In genomic region chr14:76940057-76940456, GRCh38 we compare ENCODE assay signal across 32 cellular contexts.
DNase-seq lines count a peak whose midpoint lies in the region; ATAC-seq and TF ChIP-seq lines count a peak whose summit lies in the region.
"Had no signal": no experiment of that assay in that cellular context is flagged by ENCODE, and none has a peak within 500 bp of the region (broad histone marks: within the 10 kb centered on the region; RNA-seq: fewer than 3 reads in every experiment).

No MANE protein-coding gene starts in this region.

- H2BK15ac ChIP-seq in mesenchymal stem cell (ENCODE audit: low read depth, poor library complexity, severe bottlenecking) = peak overlapping the region; percentile 87

- H3K4me1 ChIP-seq in CD4-positive, CD25-positive, alpha-beta regulatory T cell (ENCODE audit: control insufficient read depth, insufficient read depth, low read length, poor library complexity, severe bottlenecking) = no peaks in the 10 kb centered on the region
- peaks cover 18% of the 10 kb centered on the region for H3K4me1 ChIP-seq in mesenchymal stem cell (ENCODE audit: control insufficient read depth, insufficient read depth, low read depth, low read length)
- H3K4me1 ChIP-seq: pancreas had no signal

- no peak overlapping the region for H3K4me3 ChIP-seq in CD4-positive, CD25-positive, alpha-beta regulatory T cell (ENCODE audit: low read depth, low read length)
- H3K4me3 ChIP-seq in mesenchymal stem cell (ENCODE audit: insufficient read depth in 1 of 2, low read depth in 1 of 2, low read length in 2 of 2) = no peak overlapping the region
- H3K4me3 ChIP-seq: GM12878, left lung, pancreas, skin epidermis, suprapubic skin had no signal

- peaks cover 0 to 8% (median 5%) of the 10 kb centered on the region in 4 donors for H3K4me1 Mint-ChIP-seq in CD4-positive, CD25-positive, alpha-beta regulatory T cell
- H3K4me1 Mint-ChIP-seq in brain (peaks cover 89% of the 10 kb centered on the region), osteocyte (ENCODE audit: unreplicated experiment) (peaks cover 39% of the 10 kb centered on the region)
- H3K4me1 Mint-ChIP-seq: memory B cell had no signal

- H3K9me3 ChIP-seq in CD4-positive, CD25-positive, alpha-beta regulatory T cell (ENCODE audit: control insufficient read depth in 2 of 2, low read length in 2 of 2) = no peaks in the 10 kb centered on the region
- H3K9me3 ChIP-seq in mesenchymal stem cell (ENCODE audit: control insufficient read depth, low read length) = no peaks in the 10 kb centered on the region
- H3K9me3 ChIP-seq: left lung, pancreas, suprapubic skin had no signal

- H3K9ac ChIP-seq in mesenchymal stem cell (ENCODE audit: low read length) = no peak overlapping the region

- no peak overlapping the region for H2BK120ac ChIP-seq in mesenchymal stem cell (ENCODE audit: low read depth, low read length)

- H3K4ac ChIP-seq in mesenchymal stem cell (ENCODE audit: low read depth in 1 of 2, low read length in 2 of 2) = peak overlapping the region; percentile 22 to 66

- H3K4me2 ChIP-seq in mesenchymal stem cell (ENCODE audit: low read length, poor library complexity, severe bottlenecking) = no peak overlapping the region

- no peak overlapping the region for H2BK5ac ChIP-seq in mesenchymal stem cell (ENCODE audit: low read depth, low read length, poor library complexity, severe bottlenecking)

- no peak for DNase-seq in CD4-positive, CD25-positive, alpha-beta regulatory T cell
- no peak for DNase-seq in mesenchymal stem cell
- DNase-seq in osteocyte (ENCODE audit: extremely low spot score, unreplicated experiment) = no peak
- DNase-seq in COLO829 (ENCODE audit: low spot score) = no peak
- no peak for DNase-seq in KBM-7
- DNase-seq: activated CD4-positive, alpha-beta memory T cell treated with anti-CD3 and anti-CD28 coated beads, Interleukin-2, amount 10 ng/mL, durations not matched to agents 7 days and 5 days; activated CD4-positive, CD25-positive, alpha-beta regulatory T cell treated with anti-CD3 and anti-CD28 coated beads, Interleukin-2, amount 50 U/mL, for 72 hours; activated CD8-positive, alpha-beta memory T cell treated with anti-CD3 and anti-CD28 coated beads, Interleukin-2, amount 50 U/mL, for 4 hours; activated naive CD4-positive, alpha-beta T cell treated with anti-CD3 and anti-CD28 coated beads, Interleukin-2, amount 10 ng/mL, durations not matched to agents 7 days and 5 days; brain microvascular endothelial cell; CD8-positive, alpha-beta T cell; DMS 273 treated with DMSO at 0.1 percent for 48 hours; EL; Kasumi-1; left lung; naive thymus-derived CD4-positive, alpha-beta T cell; NCI-H1417; NCI-H2081 treated with DMSO at 0.1 percent for 48 hours; NCI-H226; NCI-H526 treated with DMSO at 0.1 percent for 48 hours; pancreas; PC-3; stimulated activated naive CD4-positive, alpha-beta T cell treated with Interleukin-2 at 50 U/mL for 16 hours; T-helper 17 cell had no signal

- peak overlapping the region; percentile 83 to 87 for H2BK12ac ChIP-seq in mesenchymal stem cell (ENCODE audit: low read length in 2 of 2)

- peak overlapping the region; percentile 64 for H4K91ac ChIP-seq in mesenchymal stem cell (ENCODE audit: low read length)

- H3K27ac ChIP-seq in CD4-positive, CD25-positive, alpha-beta regulatory T cell (ENCODE audit: insufficient read depth, low read length, poor library complexity, severe bottlenecking) = no peak overlapping the region
- H3K27ac ChIP-seq in mesenchymal stem cell (ENCODE audit: low read length, poor library complexity, severe bottlenecking) = no peak overlapping the region
- H3K27ac ChIP-seq: brain microvascular endothelial cell, left lung, pancreas, suprapubic skin had no signal

- ATAC-seq in CD4-positive, CD25-positive, alpha-beta regulatory T cell (ENCODE audit: low read depth in 2 of 2) = no peak
- ATAC-seq in HG02678 (IDR thresholded peaks at IDR 0.05; ENCODE audit: unreplicated experiment) = no peak
- no peak for ATAC-seq in activated CD4-positive, CD25-positive, alpha-beta regulatory T cell treated with anti-CD3 and anti-CD28 coated beads, Interleukin-2, amount 50 U/mL, for 24 hours
- ATAC-seq: CD8-positive, alpha-beta T cell; GM12878; left lung; naive thymus-derived CD4-positive, alpha-beta T cell; pancreas; PC-3; Right ventricle myocardium inferior; T-helper 17 cell had no signal

- no peaks in the 10 kb centered on the region for H3K36me3 Mint-ChIP-seq in CD4-positive, CD25-positive, alpha-beta regulatory T cell
- H3K36me3 Mint-ChIP-seq in brain (no peaks in the 10 kb centered on the region), osteocyte (ENCODE audit: unreplicated experiment) (no peaks in the 10 kb centered on the region)
- H3K36me3 Mint-ChIP-seq: activated naive CD4-positive, alpha-beta T cell treated with anti-CD3 and anti-CD28 coated beads, Interleukin-2, amount 10 ng/mL, durations not matched to agents 7 days and 5 days; CD8-positive, alpha-beta T cell; memory B cell; naive thymus-derived CD4-positive, alpha-beta T cell had no signal

- peaks cover 0 to 2% (median 0%) of the 10 kb centered on the region in 7 donors for H3K9me3 Mint-ChIP-seq in CD4-positive, CD25-positive, alpha-beta regulatory T cell
- peaks cover 0 to 3% (median 0%) of the 10 kb centered on the region in 5 experiments for H3K9me3 Mint-ChIP-seq in brain
- no peaks in the 10 kb centered on the region for H3K9me3 Mint-ChIP-seq in osteocyte (ENCODE audit: unreplicated experiment)
- H3K9me3 Mint-ChIP-seq: activated CD4-positive, alpha-beta memory T cell treated with anti-CD3 and anti-CD28 coated beads, Interleukin-2, amount 10 ng/mL, durations not matched to agents 7 days and 5 days; activated naive CD4-positive, alpha-beta T cell treated with anti-CD3 and anti-CD28 coated beads, Interleukin-2, amount 10 ng/mL, durations not matched to agents 7 days and 5 days; CD8-positive, alpha-beta T cell; memory B cell; naive thymus-derived CD4-positive, alpha-beta T cell had no signal

- TF ChIP-seq CTCF in brain (conservative IDR thresholded peaks at IDR 0.05) = no peak
- TF ChIP-seq CTCF in osteocyte (IDR thresholded peaks at IDR 0.05) = no peak

- no peak overlapping the region for H2AFZ ChIP-seq in mesenchymal stem cell (ENCODE audit: low read depth, low read length)

- H3K27me3 ChIP-seq in CD4-positive, CD25-positive, alpha-beta regulatory T cell (ENCODE audit: control insufficient read depth, insufficient read depth, low read length) = no peaks in the 10 kb centered on the region
- no peaks in the 10 kb centered on the region for H3K27me3 ChIP-seq in mesenchymal stem cell (ENCODE audit: control insufficient read depth in 1 of 2, insufficient read depth in 1 of 2, low read length in 2 of 2)
- H3K27me3 ChIP-seq: brain microvascular endothelial cell, left lung, pancreas, suprapubic skin had no signal

- no peaks in the 10 kb centered on the region for H3K79me1 ChIP-seq in mesenchymal stem cell (replicated peaks; ENCODE audit: low read length, poor library complexity, severe bottlenecking)

- no peaks in the 10 kb centered on the region for H3K36me3 ChIP-seq in CD4-positive, CD25-positive, alpha-beta regulatory T cell (ENCODE audit: control insufficient read depth, insufficient read depth, low read length)
- no peaks in the 10 kb centered on the region for H3K36me3 ChIP-seq in mesenchymal stem cell (ENCODE audit: control insufficient read depth in 1 of 2, insufficient read depth in 2 of 2, low read depth in 1 of 2, low read length in 2 of 2)
- H3K36me3 ChIP-seq: brain microvascular endothelial cell, left lung, pancreas, suprapubic skin had no signal

- 55% methylated on average over 2 of the region's 2 CpGs for WGBS in mesenchymal stem cell

- in situ Hi-C loops in KBM-7 (cut with MboI; ENCODE audit: low pct_unique_long_range_greater_than_20kb, low sequenced_read_pairs) = no loop called here

- H3K14ac ChIP-seq in mesenchymal stem cell (ENCODE audit: low read length in 2 of 2) = peak overlapping the region in 1 of 2 experiments; percentile 31

- peak overlapping the region; percentile 11 for H2AK5ac ChIP-seq in mesenchymal stem cell (ENCODE audit: low read length, severe bottlenecking)

- H3K4me3 Mint-ChIP-seq in CD4-positive, CD25-positive, alpha-beta regulatory T cell = no peak overlapping the region
- H3K4me3 Mint-ChIP-seq in brain = peak overlapping the region in 2 of 5 experiments; percentile 13 to 14
- no peak overlapping the region for H3K4me3 Mint-ChIP-seq in osteocyte (ENCODE audit: unreplicated experiment)
- H3K4me3 Mint-ChIP-seq: activated CD4-positive, alpha-beta memory T cell treated with anti-CD3 and anti-CD28 coated beads, Interleukin-2, amount 10 ng/mL, durations not matched to agents 7 days and 5 days; activated naive CD4-positive, alpha-beta T cell treated with anti-CD3 and anti-CD28 coated beads, Interleukin-2, amount 10 ng/mL, durations not matched to agents 7 days and 5 days; CD8-positive, alpha-beta T cell; memory B cell; naive thymus-derived CD4-positive, alpha-beta T cell; T-helper 17 cell had no signal

- peak overlapping the region; percentile 1 for H4K8ac ChIP-seq in mesenchymal stem cell (ENCODE audit: low read length)

- peak overlapping the region in 2 of 3 donors; percentile 59 to 74 for H3K27ac Mint-ChIP-seq in CD4-positive, CD25-positive, alpha-beta regulatory T cell
- H3K27ac Mint-ChIP-seq in brain = peak overlapping the region; percentile 66 to 97 (median 90)
- H3K27ac Mint-ChIP-seq in osteocyte (ENCODE audit: unreplicated experiment) = peak overlapping the region; percentile 63
- H3K27ac Mint-ChIP-seq: activated CD4-positive, alpha-beta memory T cell treated with anti-CD3 and anti-CD28 coated beads, Interleukin-2, amount 10 ng/mL, durations not matched to agents 7 days and 5 days; activated naive CD4-positive, alpha-beta T cell treated with anti-CD3 and anti-CD28 coated beads, Interleukin-2, amount 10 ng/mL, durations not matched to agents 7 days and 5 days; CD8-positive, alpha-beta T cell; memory B cell; naive thymus-derived CD4-positive, alpha-beta T cell; T-helper 17 cell had no signal

- peak overlapping the region in 1 of 2 experiments; percentile 7 for H3K18ac ChIP-seq in mesenchymal stem cell (ENCODE audit: low read depth in 1 of 2, low read length in 2 of 2)

- no peak overlapping the region for H3K23ac ChIP-seq in mesenchymal stem cell (ENCODE audit: low read length in 2 of 2)

- H3K27me3 Mint-ChIP-seq in CD4-positive, CD25-positive, alpha-beta regulatory T cell = no peaks in the 10 kb centered on the region
- peaks cover 8% of the 10 kb centered on the region for H3K27me3 Mint-ChIP-seq in brain
- no peaks in the 10 kb centered on the region for H3K27me3 Mint-ChIP-seq in osteocyte (ENCODE audit: unreplicated experiment)
- H3K27me3 Mint-ChIP-seq: activated CD4-positive, alpha-beta memory T cell treated with anti-CD3 and anti-CD28 coated beads, Interleukin-2, amount 10 ng/mL, durations not matched to agents 7 days and 5 days; naive thymus-derived CD4-positive, alpha-beta T cell; T-helper 17 cell had no signal
